In the genomic region with DNA sequence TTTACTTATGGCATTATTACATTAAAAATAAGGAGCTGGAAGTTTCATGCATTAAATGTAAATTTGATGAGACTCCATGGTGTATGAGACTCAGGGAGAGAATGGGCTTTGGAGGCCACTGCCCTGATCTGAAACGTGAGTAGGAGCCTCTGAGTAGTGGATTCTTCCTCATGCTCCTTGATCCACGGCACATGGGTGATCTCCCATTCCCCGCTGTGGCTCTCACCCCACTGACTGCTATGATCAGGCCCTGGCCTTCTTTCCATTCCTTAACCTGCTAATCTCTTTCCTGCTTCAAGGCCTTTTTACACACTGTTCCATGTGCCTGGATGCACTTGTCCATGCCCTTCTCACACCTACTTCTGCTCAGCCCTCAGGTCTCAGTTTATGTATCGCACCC, we compare ENCODE assay signal across 24 cellular contexts.
"Had no signal": no experiment of that assay in that cellular context is flagged by ENCODE, and none has a peak within 500 bp of the region (broad histone marks: within the 10 kb centered on the region; RNA-seq: fewer than 3 reads in every experiment).

No MANE protein-coding gene starts in this region.

- H3K27me3 Mint-ChIP-seq: activated CD4-positive, alpha-beta T cell treated with anti-CD3 and anti-CD28 coated beads for 36 hours had no signal

- DNase-seq: activated B cell treated with CpG ODN at 0.5 μM for 24 hours; activated CD4-positive, alpha-beta T cell treated with anti-CD3 and anti-CD28 coated beads for 36 hours; activated CD4-positive, alpha-beta T cell treated with anti-CD3 and anti-CD28 coated beads, Interleukin-2, amount 50 U/mL, for 48 hours; activated CD8-positive, alpha-beta memory T cell treated with anti-CD3 and anti-CD28 coated beads, Interleukin-2, amount 50 U/mL, for 48 hours; activated naive CD4-positive, alpha-beta T cell treated with anti-CD3 and anti-CD28 coated beads for 36 hours; activated naive CD8-positive, alpha-beta T cell treated with anti-CD3 and anti-CD28 coated beads, Interleukin-2, amount 10 ng/mL, durations not matched to agents 7 days and 5 days; activated T-cell treated with anti-CD3 and anti-CD28 coated beads, Interleukin-2, amount 50 U/mL, for 4 hours; amniotic stem cell; endodermal cell; nucleus accumbens; stimulated activated CD4-positive, alpha-beta T cell treated with anti-CD3 and anti-CD28 coated beads, Interleukin-4, amount 100 ng/mL, for 1 hour; stimulated activated naive CD8-positive, alpha-beta T cell treated with anti-CD3 and anti-CD28 coated beads, Interleukin-15, amount 100 ng/mL, for 72 hours; T1000 had no signal

- H3K27me3 ChIP-seq: breast epithelium, heart left ventricle, left lung, tibial artery had no signal

- H3K4me3 ChIP-seq: breast epithelium, coronary artery, heart left ventricle, left lung, tibial artery had no signal

- H3K27ac ChIP-seq: breast epithelium, coronary artery, epithelial cell of prostate, heart left ventricle, left lung, tibial artery had no signal

- H3K36me3 Mint-ChIP-seq: activated naive CD8-positive, alpha-beta T cell treated with anti-CD3 and anti-CD28 coated beads, Interleukin-2, amount 10 ng/mL, durations not matched to agents 7 days and 5 days; naive thymus-derived CD8-positive, alpha-beta T cell had no signal

- H3K27ac Mint-ChIP-seq: activated B cell treated with CpG ODN at 0.5 μM for 24 hours; activated CD4-positive, alpha-beta T cell treated with anti-CD3 and anti-CD28 coated beads for 36 hours; activated naive CD4-positive, alpha-beta T cell treated with anti-CD3 and anti-CD28 coated beads for 36 hours; activated naive CD8-positive, alpha-beta T cell treated with anti-CD3 and anti-CD28 coated beads, Interleukin-2, amount 10 ng/mL, durations not matched to agents 7 days and 5 days; activated T-helper 2 cell treated with anti-CD3 and anti-CD28 coated beads, Interferon-gamma antibody, Interleukin-2, Interleukin-4, amounts not matched to agents 10 μg/mL and 5 μg/mL and 100 μg/mL, durations not matched to agents 14 hours and 24 hours and 36 hours; endodermal cell; stimulated activated naive CD8-positive, alpha-beta T cell treated with anti-CD3 and anti-CD28 coated beads, Interleukin-15, amount 100 ng/mL, for 72 hours; T-helper 1 cell treated with Interleukin-12 subunit alpha and Interleukin-12 subunit beta and Interleukin-4 antibody, amounts not matched to agents 30 μg/mL and 1 μg/mL, for 36 hours had no signal

- FAIRE-seq: urothelium cell line had no signal

- H3K9me3 ChIP-seq: breast epithelium, heart left ventricle, left lung, tibial artery had no signal

- H3K36me3 ChIP-seq: breast epithelium, heart left ventricle, left lung, tibial artery had no signal

- H3K4me3 Mint-ChIP-seq: activated B cell treated with CpG ODN at 0.5 μM for 24 hours; activated CD4-positive, alpha-beta T cell treated with anti-CD3 and anti-CD28 coated beads for 36 hours; activated naive CD4-positive, alpha-beta T cell treated with anti-CD3 and anti-CD28 coated beads for 36 hours; activated naive CD8-positive, alpha-beta T cell treated with anti-CD3 and anti-CD28 coated beads, Interleukin-2, amount 10 ng/mL, durations not matched to agents 7 days and 5 days; activated T-cell treated with anti-CD3 and anti-CD28 coated beads, Interleukin-2, amount 50 U/mL, for 4 hours; endodermal cell; naive thymus-derived CD8-positive, alpha-beta T cell; stimulated activated naive CD8-positive, alpha-beta T cell treated with anti-CD3 and anti-CD28 coated beads, Interleukin-15, amount 100 ng/mL, for 72 hours; T-helper 1 cell treated with Interleukin-12 subunit alpha and Interleukin-12 subunit beta and Interleukin-4 antibody, amounts not matched to agents 30 μg/mL and 1 μg/mL, for 36 hours had no signal

- H3K4me1 ChIP-seq: breast epithelium had no signal

- H3K4me1 Mint-ChIP-seq: activated B cell treated with CpG ODN at 0.5 μM for 24 hours had no signal

- ATAC-seq: activated CD4-positive, alpha-beta T cell treated with anti-CD3 and anti-CD28 coated beads for 36 hours; activated T-cell treated with anti-CD3 and anti-CD28 coated beads, Interleukin-2, amount 50 U/mL, for 4 hours; heart left ventricle; left lung; naive thymus-derived CD8-positive, alpha-beta T cell; sciatic nerve; stimulated activated naive CD8-positive, alpha-beta T cell treated with anti-CD3 and anti-CD28 coated beads, Interleukin-15, amount 100 ng/mL, for 72 hours had no signal

- H3K9me3 Mint-ChIP-seq: activated naive CD4-positive, alpha-beta T cell treated with anti-CD3 and anti-CD28 coated beads for 36 hours; activated naive CD8-positive, alpha-beta T cell treated with anti-CD3 and anti-CD28 coated beads, Interleukin-2, amount 10 ng/mL, durations not matched to agents 7 days and 5 days; activated T-cell treated with anti-CD3 and anti-CD28 coated beads, Interleukin-2, amount 50 U/mL, for 4 hours; activated T-helper 2 cell treated with anti-CD3 and anti-CD28 coated beads, Interferon-gamma antibody, Interleukin-2, Interleukin-4, amounts not matched to agents 10 μg/mL and 5 μg/mL and 100 μg/mL, durations not matched to agents 14 hours and 24 hours and 36 hours; naive thymus-derived CD8-positive, alpha-beta T cell; stimulated activated naive CD8-positive, alpha-beta T cell treated with anti-CD3 and anti-CD28 coated beads, Interleukin-15, amount 100 ng/mL, for 72 hours; T-helper 1 cell treated with Interleukin-12 subunit alpha and Interleukin-12 subunit beta and Interleukin-4 antibody, amounts not matched to agents 30 μg/mL and 1 μg/mL, for 36 hours had no signal
